2 cellular contexts compared by ENCODE assay signal in genomic region chr1:64934115-64934880, GRCh38.
TF ChIP-seq lines count a peak whose summit lies in the region.

No MANE protein-coding gene starts in this region.

TF ChIP-seq in GM12878, 131 proteins besides CTCF, POLR2A, EP300 and RAD21:
- TF ChIP-seq FOXK2 (IDR thresholded peaks at IDR 0.05), result no peak
- TF ChIP-seq MTA2 (IDR thresholded peaks at IDR 0.05; ENCODE audit: low read depth), result no peak
- TF ChIP-seq KDM1A (IDR thresholded peaks at IDR 0.05; ENCODE audit: borderline replicate concordance), result no peak
- no peak for TF ChIP-seq EED (IDR thresholded peaks at IDR 0.05; ENCODE audit: low read depth)
- no peak for TF ChIP-seq TBL1XR1 (IDR thresholded peaks at IDR 0.05; ENCODE audit: low read depth, low read length)
- TF ChIP-seq E2F4 (IDR thresholded peaks at IDR 0.05; ENCODE audit: low read depth, low read length), result no peak
- TF ChIP-seq EGR1 (IDR thresholded peaks at IDR 0.05; ENCODE audit: borderline replicate concordance in 1 of 2, low read depth in 2 of 2, low read length in 2 of 2), result no peak
- TF ChIP-seq PAX5 (IDR thresholded peaks at IDR 0.05; ENCODE audit: borderline replicate concordance, low read depth, low read length), result no peak
- TF ChIP-seq, protein P1, sequence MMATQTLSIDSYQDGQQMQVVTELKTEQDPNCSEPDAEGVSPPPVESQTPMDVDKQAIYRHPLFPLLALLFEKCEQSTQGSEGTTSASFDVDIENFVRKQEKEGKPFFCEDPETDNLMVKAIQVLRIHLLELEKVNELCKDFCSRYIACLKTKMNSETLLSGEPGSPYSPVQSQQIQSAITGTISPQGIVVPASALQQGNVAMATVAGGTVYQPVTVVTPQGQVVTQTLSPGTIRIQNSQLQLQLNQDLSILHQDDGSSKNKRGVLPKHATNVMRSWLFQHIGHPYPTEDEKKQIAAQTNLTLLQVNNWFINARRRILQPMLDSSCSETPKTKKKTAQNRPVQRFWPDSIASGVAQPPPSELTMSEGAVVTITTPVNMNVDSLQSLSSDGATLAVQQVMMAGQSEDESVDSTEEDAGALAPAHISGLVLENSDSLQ (IDR thresholded peaks at IDR 0.05), result no peak
- no peak for TF ChIP-seq SPI1 (IDR thresholded peaks at IDR 0.05; ENCODE audit: borderline replicate concordance, insufficient read depth, low read depth, low read length)
- TF ChIP-seq RBBP5 (conservative IDR thresholded peaks at IDR 0.05), result no peak
- TF ChIP-seq BHLHE40 (IDR thresholded peaks at IDR 0.05; ENCODE audit: borderline replicate concordance in 1 of 2, low read depth in 2 of 2, low read length in 1 of 2), result no peak
- TF ChIP-seq, protein P2, sequence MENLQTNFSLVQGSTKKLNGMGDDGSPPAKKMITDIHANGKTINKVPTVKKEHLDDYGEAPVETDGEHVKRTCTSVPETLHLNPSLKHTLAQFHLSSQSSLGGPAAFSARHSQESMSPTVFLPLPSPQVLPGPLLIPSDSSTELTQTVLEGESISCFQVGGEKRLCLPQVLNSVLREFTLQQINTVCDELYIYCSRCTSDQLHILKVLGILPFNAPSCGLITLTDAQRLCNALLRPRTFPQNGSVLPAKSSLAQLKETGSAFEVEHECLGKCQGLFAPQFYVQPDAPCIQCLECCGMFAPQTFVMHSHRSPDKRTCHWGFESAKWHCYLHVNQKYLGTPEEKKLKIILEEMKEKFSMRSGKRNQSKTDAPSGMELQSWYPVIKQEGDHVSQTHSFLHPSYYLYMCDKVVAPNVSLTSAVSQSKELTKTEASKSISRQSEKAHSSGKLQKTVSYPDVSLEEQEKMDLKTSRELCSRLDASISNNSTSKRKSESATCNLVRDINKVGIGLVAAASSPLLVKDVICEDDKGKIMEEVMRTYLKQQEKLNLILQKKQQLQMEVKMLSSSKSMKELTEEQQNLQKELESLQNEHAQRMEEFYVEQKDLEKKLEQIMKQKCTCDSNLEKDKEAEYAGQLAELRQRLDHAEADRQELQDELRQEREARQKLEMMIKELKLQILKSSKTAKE (IDR thresholded peaks at IDR 0.05; ENCODE audit: low read depth, poor library complexity, severe bottlenecking), result no peak
- TF ChIP-seq SUZ12 (IDR thresholded peaks at IDR 0.05; ENCODE audit: unreplicated experiment), result no peak
- no peak for TF ChIP-seq NFXL1 (IDR thresholded peaks at IDR 0.05; ENCODE audit: borderline replicate concordance)

TF ChIP-seq in HepG2, 621 proteins besides CTCF, POLR2A, EP300 and RAD21 (continues in another document):
- no peak for TF ChIP-seq TEAD3 (CRISPR knock-in tag; optimal IDR thresholded peaks at IDR 0.05; ENCODE audit: borderline replicate concordance)
- peak; percentile 32; the same call in 1 of the 2 replicates for TF ChIP-seq ZNF292 (CRISPR knock-in tag; IDR thresholded peaks at IDR 0.05; ENCODE audit: borderline replicate concordance, low read depth)
- TF ChIP-seq ZNF607 (CRISPR knock-in tag; IDR thresholded peaks at IDR 0.05; ENCODE audit: borderline replicate concordance), result no peak
- no peak for TF ChIP-seq THYN1 (CRISPR knock-in tag; IDR thresholded peaks at IDR 0.05; ENCODE audit: borderline replicate concordance, low read depth)
- TF ChIP-seq, protein P3, sequence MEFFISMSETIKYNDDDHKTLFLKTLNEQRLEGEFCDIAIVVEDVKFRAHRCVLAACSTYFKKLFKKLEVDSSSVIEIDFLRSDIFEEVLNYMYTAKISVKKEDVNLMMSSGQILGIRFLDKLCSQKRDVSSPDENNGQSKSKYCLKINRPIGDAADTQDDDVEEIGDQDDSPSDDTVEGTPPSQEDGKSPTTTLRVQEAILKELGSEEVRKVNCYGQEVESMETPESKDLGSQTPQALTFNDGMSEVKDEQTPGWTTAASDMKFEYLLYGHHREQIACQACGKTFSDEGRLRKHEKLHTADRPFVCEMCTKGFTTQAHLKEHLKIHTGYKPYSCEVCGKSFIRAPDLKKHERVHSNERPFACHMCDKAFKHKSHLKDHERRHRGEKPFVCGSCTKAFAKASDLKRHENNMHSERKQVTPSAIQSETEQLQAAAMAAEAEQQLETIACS (CRISPR knock-in tag; IDR thresholded peaks at IDR 0.05), result no peak
- 0 out of 2 replicates have a peak, but pooled peaks have one; percentile 12 for TF ChIP-seq BCL6 (CRISPR knock-in tag; IDR thresholded peaks at IDR 0.05)
- TF ChIP-seq ETS1 (CRISPR knock-in tag; IDR thresholded peaks at IDR 0.05), result no peak
- TF ChIP-seq ZNF383 (CRISPR knock-in tag; IDR thresholded peaks at IDR 0.05; ENCODE audit: borderline replicate concordance), result no peak
- 0 out of 2 replicates have a peak, but pooled peaks have one; percentile 9 for TF ChIP-seq THAP11 (CRISPR knock-in tag; IDR thresholded peaks at IDR 0.05)
- TF ChIP-seq FOXA3 (CRISPR knock-in tag; IDR thresholded peaks at IDR 0.05), result peak; percentile 17; the same call in 1 of the 2 replicates
- no peak for TF ChIP-seq ZBTB4 (CRISPR knock-in tag; IDR thresholded peaks at IDR 0.05; ENCODE audit: borderline replicate concordance)
- no peak for TF ChIP-seq ZNF276 (CRISPR knock-in tag; IDR thresholded peaks at IDR 0.05; ENCODE audit: low read depth)
- no peak for TF ChIP-seq AKNA (CRISPR knock-in tag; IDR thresholded peaks at IDR 0.05; ENCODE audit: borderline replicate concordance)
- no peak for TF ChIP-seq PCBP2 (optimal IDR thresholded peaks at IDR 0.05; ENCODE audit: low read depth, low read length, poor library complexity, severe bottlenecking)
- TF ChIP-seq TBX2 (CRISPR knock-in tag; IDR thresholded peaks at IDR 0.05; ENCODE audit: borderline replicate concordance), result no peak
- TF ChIP-seq, protein P4, sequence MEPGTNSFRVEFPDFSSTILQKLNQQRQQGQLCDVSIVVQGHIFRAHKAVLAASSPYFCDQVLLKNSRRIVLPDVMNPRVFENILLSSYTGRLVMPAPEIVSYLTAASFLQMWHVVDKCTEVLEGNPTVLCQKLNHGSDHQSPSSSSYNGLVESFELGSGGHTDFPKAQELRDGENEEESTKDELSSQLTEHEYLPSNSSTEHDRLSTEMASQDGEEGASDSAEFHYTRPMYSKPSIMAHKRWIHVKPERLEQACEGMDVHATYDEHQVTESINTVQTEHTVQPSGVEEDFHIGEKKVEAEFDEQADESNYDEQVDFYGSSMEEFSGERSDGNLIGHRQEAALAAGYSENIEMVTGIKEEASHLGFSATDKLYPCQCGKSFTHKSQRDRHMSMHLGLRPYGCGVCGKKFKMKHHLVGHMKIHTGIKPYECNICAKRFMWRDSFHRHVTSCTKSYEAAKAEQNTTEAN (CRISPR knock-in tag; conservative IDR thresholded peaks at IDR 0.05), result no peak
- no peak for TF ChIP-seq TOE1 (CRISPR knock-in tag; IDR thresholded peaks at IDR 0.05)
- TF ChIP-seq CREB1 (IDR thresholded peaks at IDR 0.05), result no peak
- TF ChIP-seq CREB1 (CRISPR knock-in tag; IDR thresholded peaks at IDR 0.05), result peak; percentile 48
- peak; percentile 51; the same call in 1 of the 2 replicates for TF ChIP-seq FOSL1 (CRISPR knock-in tag; IDR thresholded peaks at IDR 0.05; ENCODE audit: borderline replicate concordance)
- TF ChIP-seq EHMT2 (IDR thresholded peaks at IDR 0.05; ENCODE audit: borderline replicate concordance, low read depth, low read length), result 0 out of 2 replicates have a peak, but pooled peaks have one; percentile 10
- no peak for TF ChIP-seq ZNF468 (CRISPR knock-in tag; IDR thresholded peaks at IDR 0.05)
- TF ChIP-seq FIP1L1 (IDR thresholded peaks at IDR 0.05; ENCODE audit: borderline replicate concordance, insufficient read depth, low read depth, low read length), result no peak
- no peak for TF ChIP-seq STAT6 (CRISPR knock-in tag; IDR thresholded peaks at IDR 0.05; ENCODE audit: borderline replicate concordance)
- no peak for TF ChIP-seq ZFP36L1 (CRISPR knock-in tag; IDR thresholded peaks at IDR 0.05)
- TF ChIP-seq, protein P5, sequence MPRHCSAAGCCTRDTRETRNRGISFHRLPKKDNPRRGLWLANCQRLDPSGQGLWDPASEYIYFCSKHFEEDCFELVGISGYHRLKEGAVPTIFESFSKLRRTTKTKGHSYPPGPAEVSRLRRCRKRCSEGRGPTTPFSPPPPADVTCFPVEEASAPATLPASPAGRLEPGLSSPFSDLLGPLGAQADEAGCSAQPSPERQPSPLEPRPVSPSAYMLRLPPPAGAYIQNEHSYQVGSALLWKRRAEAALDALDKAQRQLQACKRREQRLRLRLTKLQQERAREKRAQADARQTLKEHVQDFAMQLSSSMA (CRISPR knock-in tag; IDR thresholded peaks at IDR 0.05), result no peak
- peak; percentile 96; the same call in 1 of the 2 replicates for TF ChIP-seq ZNF878 (CRISPR knock-in tag; IDR thresholded peaks at IDR 0.05)
